ENCODE assay signal across 12 cellular contexts in the genomic region with DNA sequence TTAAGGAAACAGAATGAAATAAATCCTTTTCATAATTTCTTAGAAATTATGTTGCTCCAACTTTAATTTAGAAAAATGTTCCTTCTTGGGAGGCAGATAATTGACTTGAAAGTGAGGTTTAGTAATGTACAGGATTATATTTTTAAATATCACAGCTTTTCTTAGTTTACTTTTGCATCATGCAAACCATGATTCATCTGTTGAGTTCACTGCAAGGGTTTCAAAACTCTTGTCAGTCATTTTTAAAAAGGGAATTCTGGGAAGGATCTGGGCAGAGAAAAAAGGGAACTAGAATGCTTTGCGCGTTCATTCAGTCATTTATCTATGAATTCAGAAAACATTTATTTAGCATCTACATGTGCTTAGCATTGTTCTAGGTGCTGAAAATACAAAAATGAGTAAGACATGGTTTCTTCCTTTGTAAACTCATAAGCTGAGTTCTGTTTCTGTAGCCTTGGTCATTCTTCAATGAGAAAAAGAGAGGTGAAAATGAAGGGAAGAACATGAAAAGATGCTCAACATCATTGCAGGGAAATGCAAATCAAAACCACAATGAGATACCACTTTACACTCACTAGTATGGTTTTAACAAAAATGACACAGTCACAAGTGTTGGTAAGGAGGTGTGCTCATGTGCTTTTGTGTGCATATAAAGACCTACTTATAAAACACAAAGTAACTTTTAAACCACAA.
A peak's percentile ranks its signal among the peaks of the same experiment; 100 is the strongest.
DNase-seq lines count a peak whose midpoint lies in the region; ATAC-seq and TF ChIP-seq lines count a peak whose summit lies in the region.
"Had no signal": no experiment of that assay in that cellular context is flagged by ENCODE, and none has a peak within 500 bp of the region (broad histone marks: within the 10 kb centered on the region; RNA-seq: fewer than 3 reads in every experiment).

No MANE protein-coding gene starts in this region.

- TF ChIP-seq EP300 in esophagus muscularis mucosa (IDR thresholded peaks at IDR 0.05): no peak

- intact Hi-C loops in PC-9 (cut with micrococcal nuclease; ENCODE audit: unreplicated experiment) (loop anchor here (2.0 to 10.0 kb wide), 2 partner anchors 89 to 207 kb away; no protein-coding TSS in a partner anchor), esophagus muscularis mucosa (cut with DNase I) (no loop called here)

- H3K27me3 ChIP-seq in PC-9 (ENCODE audit: insufficient read depth, low read depth) (no peaks in the 10 kb centered on the region), esophagus muscularis mucosa (no peaks in the 10 kb centered on the region)

- H2AFZ ChIP-seq in PC-9: no peak overlapping the region

- H3K4me1 ChIP-seq in PC-9 (replicated peaks; ENCODE audit: insufficient read depth) (peaks cover 64% of the 10 kb centered on the region), esophagus muscularis mucosa (peaks cover 0 to 23% (median 7%) of the 10 kb centered on the region in 4 donors)

- BruUV-seq in PC-9 (replicated peaks; lab: Mats Ljungman, UMichigan): no TSS peak

- WGBS in esophagus muscularis mucosa: 79% methylated on average over 2 of the region's 2 CpGs

- H3K4me2 ChIP-seq in PC-9: peak overlapping the region; percentile 18; the same call in 1 of the 2 replicates

- H3K4me3 ChIP-seq in PC-9 (no peak overlapping the region), esophagus muscularis mucosa (no peak overlapping the region)

- H3K36me3 ChIP-seq in PC-9 (ENCODE audit: low read depth): peaks cover 7% of the 10 kb centered on the region; the same call in 1 of the 2 replicates
- no peaks in the 10 kb centered on the region for H3K36me3 ChIP-seq in esophagus muscularis mucosa

- peaks cover 10% of the 10 kb centered on the region; the same call in 1 of the 2 replicates for H3F3A ChIP-seq in PC-9 (ENCODE audit: insufficient read depth, low read depth)

- POLR2A ChIA-PET in PC-9 (lab: Charles Lee; ENCODE audit: unreplicated experiment): interaction anchor here (0.6 to 0.7 kb wide), 2 partner anchors 22 to 414 kb away, joined by 4 read pairs; no protein-coding TSS in a partner anchor

- H3K27ac ChIP-seq in PC-9: peak overlapping the region; percentile 27
- no peak overlapping the region for H3K27ac ChIP-seq in esophagus muscularis mucosa (replicated peaks in 1 of 4)

- H3K9me3 ChIP-seq in PC-9 (ENCODE audit: insufficient read depth, low read depth): peaks cover 4% of the 10 kb centered on the region; the same call in 1 of the 2 replicates
- no peaks in the 10 kb centered on the region for H3K9me3 ChIP-seq in esophagus muscularis mucosa

- H4K20me1 ChIP-seq in PC-9 (ENCODE audit: insufficient read depth): no peaks in the 10 kb centered on the region

- TF ChIP-seq POLR2A in esophagus muscularis mucosa (IDR thresholded peaks at IDR 0.05; ENCODE audit: low read depth): no peak

- ATAC-seq in GM18498 (IDR thresholded peaks at IDR 0.05; ENCODE audit: unreplicated experiment): peak; percentile 81
- ATAC-seq in GM19463 (IDR thresholded peaks at IDR 0.05; ENCODE audit: unreplicated experiment): peak; percentile 78
- ATAC-seq in HG02973 (IDR thresholded peaks at IDR 0.05; ENCODE audit: unreplicated experiment): peak; percentile 87

- H3K9me2 ChIP-seq in PC-9 (ENCODE audit: insufficient read depth): no peaks in the 10 kb centered on the region

- CTCF ChIA-PET in PC-9 (lab: Charles Lee): no interaction called here

- H3K79me2 ChIP-seq in PC-9 (ENCODE audit: low read depth): no peaks in the 10 kb centered on the region

- TF ChIP-seq CTCF in PC-9 (conservative IDR thresholded peaks at IDR 0.05) (no peak), GM20000 (IDR thresholded peaks at IDR 0.05; ENCODE audit: extremely low read depth, missing control alignments) (no peak), esophagus muscularis mucosa (IDR thresholded peaks at IDR 0.05) (no peak)

- no peak for DNase-seq in PC-9
- no peak for DNase-seq in GM20000 (ENCODE audit: low spot score)
- DNase-seq in esophagus muscularis mucosa (ENCODE audit: extremely low spot score): no peak
- no peak for DNase-seq in kidney tubule cell (ENCODE audit: low spot score)
- DNase-seq in GDM1 (lab: John Stamatoyannopoulos, UW): no peak
- DNase-seq: CD8-positive, alpha-beta memory T cell; hypothalamus; NCI-H1105 treated with DMSO at 0.1 percent for 48 hours; nephron progenitor cell had no signal
